14 cellular contexts compared by ENCODE assay signal in the genomic region with DNA sequence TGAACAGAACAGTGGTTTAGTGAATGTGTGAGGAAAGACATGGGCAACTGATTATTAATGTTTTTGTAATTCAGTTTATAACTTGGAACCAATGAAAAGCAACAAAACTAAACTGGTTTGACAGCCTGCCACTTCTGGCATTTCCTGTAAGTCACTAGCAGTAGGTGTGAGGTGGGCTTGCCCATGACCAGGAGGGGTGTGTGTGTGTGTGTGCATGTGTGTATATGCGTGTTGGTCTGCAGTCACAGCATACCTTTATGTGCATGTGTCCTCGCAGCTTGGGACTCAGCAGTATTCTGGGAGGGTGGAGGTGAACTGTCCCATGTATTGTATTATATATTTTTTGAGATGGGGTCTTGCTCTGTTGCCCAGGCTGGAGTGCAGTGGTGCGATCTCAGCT.
"Had no signal": no experiment of that assay in that cellular context is flagged by ENCODE, and none has a peak within 500 bp of the region (broad histone marks: within the 10 kb centered on the region; RNA-seq: fewer than 3 reads in every experiment).

No MANE protein-coding gene starts in this region.

- H3K36me3 ChIP-seq: uterus had no signal

- DNase-seq: activated B cell treated with CpG ODN at 0.5 μM for 24 hours; activated CD4-positive, alpha-beta T cell treated with anti-CD3 and anti-CD28 coated beads, Interleukin-2, amount 10 ng/mL, durations not matched to agents 7 days and 5 days; activated naive CD4-positive, alpha-beta T cell treated with Interleukin-2 at 50 U/mL for 16 hours; activated T-cell treated with anti-CD3 and anti-CD28 coated beads, Interleukin-2, amount 50 U/mL, for 4 hours; dermis blood vessel endothelial cell; endodermal cell; hypothalamus; posterior cingulate gyrus; tibial artery; uterus had no signal

- H3K4me1 ChIP-seq: uterus had no signal

- H3K9me3 Mint-ChIP-seq: activated B cell treated with CpG ODN at 0.5 μM for 24 hours; activated CD4-positive, alpha-beta T cell treated with anti-CD3 and anti-CD28 coated beads, Interleukin-2, amount 10 ng/mL, durations not matched to agents 7 days and 5 days; activated T-cell treated with anti-CD3 and anti-CD28 coated beads, Interleukin-2, amount 50 U/mL, for 4 hours; brain; endodermal cell had no signal

- H3K27ac ChIP-seq: esophagus muscularis mucosa, neutrophil, skin epidermis, uterus had no signal

- H3K4me1 Mint-ChIP-seq: brain had no signal

- ATAC-seq: activated T-cell treated with anti-CD3 and anti-CD28 coated beads, Interleukin-2, amount 50 U/mL, for 4 hours had no signal

- H3K4me3 Mint-ChIP-seq: activated B cell treated with CpG ODN at 0.5 μM for 24 hours; activated CD4-positive, alpha-beta T cell treated with anti-CD3 and anti-CD28 coated beads, Interleukin-2, amount 10 ng/mL, durations not matched to agents 7 days and 5 days; activated T-cell treated with anti-CD3 and anti-CD28 coated beads, Interleukin-2, amount 50 U/mL, for 4 hours; brain; endodermal cell had no signal

- H3K27me3 Mint-ChIP-seq: activated B cell treated with CpG ODN at 0.5 μM for 24 hours; activated CD4-positive, alpha-beta T cell treated with anti-CD3 and anti-CD28 coated beads, Interleukin-2, amount 10 ng/mL, durations not matched to agents 7 days and 5 days; brain had no signal

- H3K27ac Mint-ChIP-seq: activated B cell treated with CpG ODN at 0.5 μM for 24 hours; activated CD4-positive, alpha-beta T cell treated with anti-CD3 and anti-CD28 coated beads, Interleukin-2, amount 10 ng/mL, durations not matched to agents 7 days and 5 days; brain had no signal

- H3K9me3 ChIP-seq: esophagus muscularis mucosa, neutrophil, tibial artery, uterus had no signal

- H3K27me3 ChIP-seq: esophagus muscularis mucosa, neutrophil, tibial artery, uterus had no signal

- H3K4me3 ChIP-seq: esophagus muscularis mucosa, skin epidermis, tibial artery, uterus had no signal
